Comparison of ENCODE assay signal across 8 cellular contexts in the genomic region with DNA sequence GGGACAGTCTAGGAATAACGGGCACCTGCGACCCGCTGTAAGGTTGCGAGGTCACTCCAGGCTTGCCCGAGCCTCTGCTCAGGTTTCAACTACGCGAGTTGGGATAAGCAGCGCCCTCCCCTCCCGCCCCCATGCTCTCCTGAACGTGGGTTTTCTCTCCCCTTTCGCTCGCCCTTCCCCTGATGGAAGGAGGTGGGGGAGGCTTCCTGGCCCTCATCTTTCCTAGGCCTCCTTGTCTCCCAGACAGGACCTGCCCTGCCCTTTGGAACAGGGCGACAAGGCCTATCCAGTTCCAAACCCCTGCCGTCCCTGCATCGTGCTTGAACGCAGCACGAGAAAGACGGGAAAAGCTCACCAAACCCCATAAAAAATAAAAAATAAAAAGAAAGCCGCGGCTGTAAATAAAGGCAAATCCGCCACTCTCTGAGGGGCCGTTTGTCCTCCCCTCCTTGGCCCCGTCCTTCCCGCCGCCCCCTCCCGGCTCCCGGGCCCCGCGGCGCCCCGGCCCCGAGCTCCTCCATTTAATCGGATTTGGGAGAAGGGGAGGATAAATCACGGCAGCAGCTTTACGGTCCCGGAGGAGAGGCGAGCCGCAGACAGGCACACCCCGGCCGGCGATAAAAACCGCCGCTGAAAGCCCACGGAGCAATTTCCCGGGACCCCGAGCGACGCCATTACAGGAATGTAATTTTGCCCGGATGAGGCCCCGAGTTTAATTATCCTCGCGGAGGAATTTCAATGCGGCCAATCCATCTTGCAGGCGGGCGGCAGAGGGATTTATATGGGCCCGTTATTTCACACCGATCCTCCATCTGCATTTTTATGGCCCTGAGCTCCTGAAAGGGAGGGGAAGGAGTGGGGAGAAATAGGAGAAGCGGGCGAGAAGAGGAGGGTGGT. TPM values are rescaled to one million over a fixed set of nuclear protein-coding genes. Genes with fewer than 3 reads are reported as not detected.
A peak's percentile ranks its signal among the peaks of the same experiment; 100 is the strongest.
DNase-seq lines count a peak whose midpoint lies in the region; TF ChIP-seq lines count a peak whose summit lies in the region.

No MANE protein-coding gene starts in this region.

- POLR2A ChIA-PET in BJ (lab: Charles Lee), result interaction anchor here (0.5 to 0.6 kb wide), 2 partner anchors 32 to 71 kb away, joined by 3 to 9 read pairs; no protein-coding TSS in a partner anchor

- H4K20me1 ChIP-seq in fibroblast of lung (ENCODE audit: control insufficient read depth, extremely low read depth, insufficient read depth, low read length), result no peaks in the 10 kb centered on the region

- H3K79me2 ChIP-seq in fibroblast of lung (ENCODE audit: control insufficient read depth, insufficient read depth, low read length), result peaks cover 23% of the 10 kb centered on the region

- DNase-seq in BJ (ENCODE audit: low read depth) (no peak), fibroblast of lung (ENCODE audit: low read depth in 2 of 2) (peak; percentile 35 to 36), thyroid gland (peak; percentile 26 to 27), DMS79 (lab: John Stamatoyannopoulos, UW) (no peak), NCI-H510A treated with DMSO at 0.1 percent for 48 hours (lab: John Stamatoyannopoulos, UW) (no peak)
- peak; percentile 50 for DNase-seq in activated T-cell treated with anti-CD3 and anti-CD28 coated beads, Interleukin-2, amount 50 U/mL, for 1 hour

- peak overlapping the region; percentile 82 for H3K27ac ChIP-seq in fibroblast of lung (ENCODE audit: insufficient read depth, low read length)
- peak overlapping the region; percentile 77 to 88 (median 86) for H3K27ac ChIP-seq in thyroid gland

- H3K9me3 ChIP-seq in fibroblast of lung (ENCODE audit: control insufficient read depth, insufficient read depth, low read depth, low read length) (no peaks in the 10 kb centered on the region), mucosa of stomach (ENCODE audit: control insufficient read depth, low read length) (no peaks in the 10 kb centered on the region), thyroid gland (no peaks in the 10 kb centered on the region)

- H3K36me3 ChIP-seq in BJ (ENCODE audit: control insufficient read depth, insufficient read depth, low read length), result peaks cover 2% of the 10 kb centered on the region; the same call in 1 of the 2 replicates
- peaks cover 3% of the 10 kb centered on the region for H3K36me3 ChIP-seq in fibroblast of lung (ENCODE audit: control insufficient read depth, insufficient read depth, low read length)
- no peaks in the 10 kb centered on the region for H3K36me3 ChIP-seq in mucosa of stomach (ENCODE audit: control insufficient read depth, insufficient read depth, low read length)
- peaks cover 0 to 7% of the 10 kb centered on the region in 2 donors for H3K36me3 ChIP-seq in thyroid gland

- H3K9me3 Mint-ChIP-seq in IgD-negative memory B cell, result peaks cover 0 to 2% (median 0%) of the 10 kb centered on the region in 3 donors

- peak overlapping the region in 2 of 3 donors; percentile 26 to 47 for H3K27ac Mint-ChIP-seq in IgD-negative memory B cell

- CTCF ChIA-PET in BJ (lab: Yijun Ruan, JAX), result interaction anchor here (0.6 to 7.0 kb wide), 27 partner anchors 9 to 524 kb away, joined by 3 to 125 read pairs (median 4); partner anchors contain the start of gene TARBP2

- intact Hi-C loops in thyroid gland (cut with DNase I), result loop anchor here (2.0 to 5.0 kb wide), 2 partner anchors 50 to 134 kb away; partner anchors contain the start of gene ATF7

- peak overlapping the region; percentile 20 for H3K4me3 ChIP-seq in BJ (ENCODE audit: low read depth, low read length)
- peak overlapping the region; percentile 5 to 44 (median 22) for H3K4me3 ChIP-seq in fibroblast of lung (replicated peaks in 1 of 4; ENCODE audit: control extremely low read depth in 1 of 4, insufficient read depth in 1 of 4, low read depth in 3 of 4, low read length in 4 of 4)
- H3K4me3 ChIP-seq in mucosa of stomach (ENCODE audit: low read length), result no peak overlapping the region
- peak overlapping the region in 2 of 3 donors; percentile 34 to 54 for H3K4me3 ChIP-seq in thyroid gland (replicated peaks in 1 of 3)

- no peaks in the 10 kb centered on the region for H3K36me3 Mint-ChIP-seq in IgD-negative memory B cell

- peak overlapping the region; percentile 87 to 99 (median 99) for H3K4me3 Mint-ChIP-seq in IgD-negative memory B cell

- H3K9ac ChIP-seq in fibroblast of lung (ENCODE audit: insufficient read depth, low read length), result peak overlapping the region; percentile 34
- peak overlapping the region; percentile 37 for H3K9ac ChIP-seq in mucosa of stomach (ENCODE audit: low read length)

- peaks cover 0 to 17% (median 13%) of the 10 kb centered on the region in 3 donors for H3K4me1 Mint-ChIP-seq in IgD-negative memory B cell

- WGBS in thyroid gland, 2 donors, result 12 to 18% methylated on average over 48 to 55 of the region's 59 CpGs

- H2AFZ ChIP-seq in fibroblast of lung (ENCODE audit: low read length), result peak overlapping the region; percentile 82

- H3K27me3 ChIP-seq in BJ (ENCODE audit: control insufficient read depth, insufficient read depth, low read length) (no peaks in the 10 kb centered on the region), fibroblast of lung (ENCODE audit: control insufficient read depth, insufficient read depth, low read length) (no peaks in the 10 kb centered on the region), mucosa of stomach (ENCODE audit: control insufficient read depth, insufficient read depth, low read length) (no peaks in the 10 kb centered on the region), thyroid gland (no peaks in the 10 kb centered on the region)

- no peak for TF ChIP-seq POLR2A in thyroid gland (IDR thresholded peaks at IDR 0.05)

- peak overlapping the region; percentile 68 for H3K4me2 ChIP-seq in fibroblast of lung (ENCODE audit: extremely low read depth, insufficient read depth, low read length)

- H3K4me1 ChIP-seq in fibroblast of lung (ENCODE audit: control insufficient read depth, extremely low read depth, insufficient read depth, low read length), result peaks cover 3% of the 10 kb centered on the region
- peaks cover 17% of the 10 kb centered on the region for H3K4me1 ChIP-seq in mucosa of stomach (ENCODE audit: control insufficient read depth, insufficient read depth, low read length)
- H3K4me1 ChIP-seq in thyroid gland, result peaks cover 14 to 21% of the 10 kb centered on the region in 2 donors

- TF ChIP-seq CTCF in BJ (IDR thresholded peaks at IDR 0.05; ENCODE audit: insufficient read depth, low read depth, low read length) (no peak), fibroblast of lung (conservative IDR thresholded peaks at IDR 0.05 in 1 of 2, IDR thresholded peaks at IDR 0.05 in 1 of 2; ENCODE audit: low read depth in 1 of 2, low read length in 2 of 2) (no peak), thyroid gland (IDR thresholded peaks at IDR 0.05) (no peak)

- H3K27me3 Mint-ChIP-seq in IgD-negative memory B cell, result peaks cover 26% of the 10 kb centered on the region

RNA-seq across cellular contexts. Expression of gene ATP5MC2, which starts 1.1 kb away (rescaled TPM):
- polyA plus RNA-seq in BJ (2011; rRNA removed), result 356 and 381 TPM in 2 replicates
- polyA minus RNA-seq in BJ (2011; rRNA and poly(A)+ RNA removed), result 476 and 1,007 TPM in 2 replicates
- 707 TPM for polyA plus RNA-seq in IgD-negative memory B cell
- total RNA-seq in fibroblast of lung, result 148 and 169 TPM in 2 replicates
- 232 and 372 TPM in 2 replicates for polyA plus RNA-seq in fibroblast of lung
- 362 and 517 TPM in 2 replicates for polyA plus RNA-seq in fibroblast of lung (2012)
- polyA minus RNA-seq in fibroblast of lung (ENCODE audit: low replicate concordance), result 884 and 1,264 TPM in 2 replicates
- 100 to 1,000 TPM; 181 to 334 (median 259) TPM for total RNA-seq in thyroid gland

RNA-seq across cellular contexts. Expression of gene CALCOCO1, which starts 50.3 kb away (rescaled TPM):
- polyA plus RNA-seq in BJ (2011; rRNA removed) (170 and 206 TPM in 2 replicates), IgD-negative memory B cell (52.0 TPM), fibroblast of lung (74.6 and 125 TPM in 2 replicates)
- polyA minus RNA-seq in BJ (2011; rRNA and poly(A)+ RNA removed), result 112 and 169 TPM in 2 replicates
- total RNA-seq in fibroblast of lung (116 and 118 TPM in 2 replicates), thyroid gland (100 to 1,000 TPM; 153 to 212 (median 155) TPM)
- polyA plus RNA-seq in fibroblast of lung (2012), result 61.5 and 104 TPM in 2 replicates
- polyA minus RNA-seq in fibroblast of lung (ENCODE audit: low replicate concordance), result 151 and 292 TPM in 2 replicates

RNA-seq across cellular contexts. Expression of gene ATF7, which starts 50.8 kb away (rescaled TPM):
- polyA plus RNA-seq in BJ (2011; rRNA removed) (21.8 and 22.9 TPM in 2 replicates), IgD-negative memory B cell (14.4 TPM), fibroblast of lung (24.7 and 27.4 TPM in 2 replicates)
- 21.8 and 28.3 TPM in 2 replicates for polyA minus RNA-seq in BJ (2011; rRNA and poly(A)+ RNA removed)
- total RNA-seq in fibroblast of lung (7.4 and 11.4 TPM in 2 replicates), thyroid gland (10 to 100 TPM; 21.3 to 40.1 (median 37.6) TPM)
- polyA plus RNA-seq in fibroblast of lung (2012), result 16.4 and 16.6 TPM in 2 replicates
- polyA minus RNA-seq in fibroblast of lung (ENCODE audit: low replicate concordance), result 44.1 and 48.7 TPM in 2 replicates

Comparison
In these comparisons a context has a peak if more than half of its experiments do, and no peak if none do; other contexts are left out.
1. DNase-seq: peak in activated T-cell treated with anti-CD3 and anti-CD28 coated beads, Interleukin-2, amount 50 U/mL, for 1 hour (single experiment), fibroblast of lung (2 of 2) and thyroid gland (2 of 2); none in BJ (single experiment), DMS79 (single experiment) and NCI-H510A treated with DMSO at 0.1 percent for 48 hours (single experiment).